In genomic region chr12:6847676-6848075, GRCh38 we compare ENCODE assay signal across 19 cellular contexts. TPM values are rescaled to one million over a fixed set of nuclear protein-coding genes. Genes with fewer than 3 reads are reported as not detected.
"Had no signal": no experiment of that assay in that cellular context is flagged by ENCODE, and none has a peak within 500 bp of the region (broad histone marks: within the 10 kb centered on the region; RNA-seq: fewer than 3 reads in every experiment).

No MANE protein-coding gene starts in this region.

- H3K4me3 Mint-ChIP-seq: activated B cell treated with CpG ODN at 0.5 μM for 24 hours; naive thymus-derived CD4-positive, alpha-beta T cell; stimulated activated naive CD8-positive, alpha-beta T cell treated with anti-CD3 and anti-CD28 coated beads, Interleukin-15, Interleukin-2, amounts not matched to agents 100 ng/mL and 50 ng/mL, for 24 hours had no signal

- H3K27ac Mint-ChIP-seq: activated B cell treated with CpG ODN at 0.5 μM for 24 hours; activated CD4-positive, alpha-beta T cell treated with anti-CD3 and anti-CD28 coated beads, Interleukin-2, amount 10 ng/mL, durations not matched to agents 24 days and 14 days; stimulated activated naive CD8-positive, alpha-beta T cell treated with anti-CD3 and anti-CD28 coated beads, Interleukin-15, Interleukin-2, amounts not matched to agents 100 ng/mL and 50 ng/mL, for 24 hours had no signal

- H3K4me1 ChIP-seq: prostate gland had no signal

- H3K9me3 Mint-ChIP-seq: activated B cell treated with CpG ODN at 0.5 μM for 24 hours; activated CD4-positive, alpha-beta T cell treated with anti-CD3 and anti-CD28 coated beads, Interleukin-2, amount 10 ng/mL, durations not matched to agents 24 days and 14 days; naive thymus-derived CD4-positive, alpha-beta T cell; stimulated activated naive CD8-positive, alpha-beta T cell treated with anti-CD3 and anti-CD28 coated beads, Interleukin-15, Interleukin-2, amounts not matched to agents 100 ng/mL and 50 ng/mL, for 24 hours had no signal

- H3K27me3 Mint-ChIP-seq: activated B cell treated with CpG ODN at 0.5 μM for 24 hours; activated CD4-positive, alpha-beta T cell treated with anti-CD3 and anti-CD28 coated beads, Interleukin-2, amount 10 ng/mL, durations not matched to agents 24 days and 14 days; naive thymus-derived CD4-positive, alpha-beta T cell; stimulated activated naive CD8-positive, alpha-beta T cell treated with anti-CD3 and anti-CD28 coated beads, Interleukin-15, Interleukin-2, amounts not matched to agents 100 ng/mL and 50 ng/mL, for 24 hours had no signal

- H3K36me3 ChIP-seq: prostate gland had no signal

- H3K27ac ChIP-seq: cardiac muscle cell, hepatocyte, prostate gland, suprapubic skin, upper lobe of left lung had no signal

- H3K9me3 ChIP-seq: mucosa of descending colon, prostate gland, suprapubic skin, upper lobe of left lung had no signal

- ATAC-seq: left lobe of liver; mucosa of descending colon; naive thymus-derived CD4-positive, alpha-beta T cell; right cardiac atrium; SK-N-SH treated with all-trans-retinoic acid at 6 μM for 48 hours had no signal

- H3K4me3 ChIP-seq: cardiac muscle cell, hepatocyte, mucosa of descending colon, prostate gland, suprapubic skin, upper lobe of left lung had no signal

- DNase-seq: activated B cell treated with CpG ODN at 0.5 μM for 24 hours; activated CD4-positive, alpha-beta T cell treated with anti-CD3 and anti-CD28 coated beads, Interleukin-2, amount 10 ng/mL, durations not matched to agents 24 days and 14 days; activated effector memory CD4-positive, alpha-beta T cell treated with Interleukin-2 at 50 U/mL for 16 hours; activated naive CD4-positive, alpha-beta T cell treated with anti-CD3 and anti-CD28 coated beads, Interleukin-2, amount 50 U/mL, for 16 hours; islet precursor cell; mucosa of descending colon; naive thymus-derived CD4-positive, alpha-beta T cell; occipital lobe; small intestine; stimulated activated CD4-positive, alpha-beta T cell treated with anti-CD3 and anti-CD28 coated beads, Interleukin-4, amount 100 ng/mL, for 24 hours; upper lobe of left lung had no signal

RNA-seq across cellular contexts. Expression of gene P3H3, which starts 19.5 kb away (rescaled TPM):
- total RNA-seq: activated B cell treated with CpG ODN at 0.5 μM for 24 hours had no signal
